Comparison of ENCODE assay signal across 21 cellular contexts in genomic region chr20:17633850-17634500, GRCh38. TPM values are rescaled to one million over a fixed set of nuclear protein-coding genes. Genes with fewer than 3 reads are reported as not detected.
A peak's percentile ranks its signal among the peaks of the same experiment; 100 is the strongest.
DNase-seq lines count a peak whose midpoint lies in the region; ATAC-seq and TF ChIP-seq lines count a peak whose summit lies in the region.
"Had no signal": no experiment of that assay in that cellular context is flagged by ENCODE, and none has a peak within 500 bp of the region (broad histone marks: within the 10 kb centered on the region; RNA-seq: fewer than 3 reads in every experiment).

No MANE protein-coding gene starts in this region.

- 69% methylated on average over 18 of the region's 18 CpGs for WGBS in right cardiac atrium
- 68 to 78% (median 72%) methylated on average over 13 to 18 of the region's 18 CpGs for WGBS in stomach, 5 donors
- WGBS in trophoblast cell (ENCODE audit: extremely low coverage, insufficient coverage, insufficient read length): no CpG with 5 or more reads among the region's 18 CpGs

- no peaks in the 10 kb centered on the region for H3K79me2 ChIP-seq in trophoblast cell (ENCODE audit: control insufficient read depth, insufficient read depth, low read length, poor library complexity)

- TF ChIP-seq CTCF in AG04450 (IDR thresholded peaks at IDR 0.05; ENCODE audit: low read depth, low read length): no peak
- TF ChIP-seq CTCF in RWPE1 (conservative IDR thresholded peaks at IDR 0.05; ENCODE audit: low read depth): no peak
- no peak for TF ChIP-seq CTCF in stomach (IDR thresholded peaks at IDR 0.05)

- H3K18ac ChIP-seq in trophoblast cell (ENCODE audit: low read length): no peak overlapping the region

- peaks cover 73 to 100% (median 100%) of the 10 kb centered on the region in 4 donors for H3K36me3 ChIP-seq in stomach
- H3K36me3 ChIP-seq in trophoblast cell (ENCODE audit: control insufficient read depth in 1 of 2, insufficient read depth in 2 of 2, low read length in 2 of 2): peaks cover 91 to 98% of the 10 kb centered on the region in 2 experiments

- no peak overlapping the region for H4K8ac ChIP-seq in trophoblast cell (ENCODE audit: low read depth, low read length)

- TF ChIP-seq EP300 in stomach (IDR thresholded peaks at IDR 0.05): no peak

- H3K9ac ChIP-seq in trophoblast cell (ENCODE audit: low read length): no peak overlapping the region

- no peak overlapping the region for H3K4me2 ChIP-seq in trophoblast cell (ENCODE audit: low read length)
- H3K4me2 ChIP-seq: hepatocyte had no signal

- intact Hi-C loops in right cardiac atrium (cut with DNase I): no loop called here
- intact Hi-C loops in stomach (cut with DNase I; ENCODE audit: low total_unique reads): no loop called here
- intact Hi-C loops in posterior cingulate gyrus (cut with DNase I): no loop called here

- H2BK120ac ChIP-seq in trophoblast cell (ENCODE audit: insufficient read depth, low read length, poor library complexity): no peak overlapping the region

- H2BK5ac ChIP-seq in trophoblast cell (ENCODE audit: low read depth, low read length, poor library complexity): no peak overlapping the region

- H3K79me1 ChIP-seq in trophoblast cell (ENCODE audit: low read length): no peaks in the 10 kb centered on the region

- no peaks in the 10 kb centered on the region for H3K27me3 ChIP-seq in AG04450 (ENCODE audit: control insufficient read depth, insufficient read depth, low read length)
- H3K27me3 ChIP-seq in right cardiac atrium (ENCODE audit: control insufficient read depth, insufficient read depth): no peaks in the 10 kb centered on the region
- H3K27me3 ChIP-seq in stomach: no peaks in the 10 kb centered on the region
- no peaks in the 10 kb centered on the region for H3K27me3 ChIP-seq in trophoblast cell (ENCODE audit: insufficient read depth, low read length)
- H3K27me3 ChIP-seq: hepatocyte, pancreas had no signal

- DNase-seq in AG04450 (ENCODE audit: low read depth, low spot score): no peak
- DNase-seq in RWPE1 (ENCODE audit: low spot score): no peak
- peak in 2 of 3 donors; percentile 15 to 67 for DNase-seq in right cardiac atrium
- DNase-seq in stomach: no peak
- DNase-seq in posterior cingulate gyrus: no peak
- no peak for DNase-seq in trophoblast cell
- no peak for DNase-seq in HCEC 1CT
- DNase-seq: ACHN; activated CD4-positive, alpha-beta T cell treated with anti-CD3 and anti-CD28 coated beads for 1 hour; activated T-cell treated with anti-CD3 and anti-CD28 coated beads, Interleukin-2, amount 50 U/mL, for 48 hours; CD4-positive, CD25-positive, alpha-beta regulatory T cell; KG1; mesenchymal stem cell; NCI-H1694; SHP77 treated with DMSO at 0.1 percent for 48 hours; small intestine; stimulated activated CD4-positive, alpha-beta T cell treated with anti-CD3 and anti-CD28 coated beads, Interleukin-4, amount 100 ng/mL, for 24 hours; stimulated activated naive CD8-positive, alpha-beta T cell treated with anti-CD3 and anti-CD28 coated beads, Interleukin-15, amount 100 ng/mL, for 72 hours had no signal

- H3K4ac ChIP-seq in trophoblast cell (ENCODE audit: low read depth, low read length): no peak overlapping the region

- POLR2A ChIA-PET in AG04450 (lab: Yijun Ruan, JAX) (interaction anchor here (0.6 to 0.8 kb wide), 2 partner anchors 48 to 323 kb away, joined by 3 to 5 read pairs; partner anchors contain the start of gene RRBP1), RWPE1 (lab: Yijun Ruan, JAX; ENCODE audit: low non-redundant PET) (no interaction called here)

- H3K4me1 ChIP-seq in right cardiac atrium (ENCODE audit: control insufficient read depth, insufficient read depth, low read length): peaks cover 8% of the 10 kb centered on the region
- peaks cover 16 to 56% (median 47%) of the 10 kb centered on the region in 4 donors for H3K4me1 ChIP-seq in stomach
- no peaks in the 10 kb centered on the region for H3K4me1 ChIP-seq in trophoblast cell (ENCODE audit: control insufficient read depth in 1 of 2, insufficient read depth in 2 of 2, low read length in 2 of 2)
- H3K4me1 ChIP-seq: pancreas had no signal

- no peak overlapping the region for H3K4me3 ChIP-seq in AG04450 (ENCODE audit: low read depth, low read length)
- H3K4me3 ChIP-seq in right cardiac atrium (ENCODE audit: low read length): no peak overlapping the region
- H3K4me3 ChIP-seq in stomach: no peak overlapping the region
- no peak overlapping the region for H3K4me3 ChIP-seq in trophoblast cell (ENCODE audit: low read depth, low read length)
- H3K4me3 ChIP-seq: hepatocyte, pancreas had no signal

- H3K14ac ChIP-seq in trophoblast cell (ENCODE audit: low read length): no peak overlapping the region

- H3K23ac ChIP-seq in trophoblast cell (ENCODE audit: low read length): no peak overlapping the region

- ATAC-seq in right cardiac atrium (no peak), GM21360 (IDR thresholded peaks at IDR 0.05; ENCODE audit: unreplicated experiment) (no peak)
- ATAC-seq: stimulated activated naive CD8-positive, alpha-beta T cell treated with anti-CD3 and anti-CD28 coated beads, Interleukin-15, amount 100 ng/mL, for 72 hours had no signal

- no peak overlapping the region for H4K12ac ChIP-seq in trophoblast cell (ENCODE audit: low read depth, low read length)

- TF ChIP-seq POLR2A in stomach (IDR thresholded peaks at IDR 0.05): no peak

- H3K9me3 ChIP-seq in AG04450 (ENCODE audit: control insufficient read depth, insufficient read depth, low read length) (no peaks in the 10 kb centered on the region), right cardiac atrium (ENCODE audit: control insufficient read depth, low read length) (no peaks in the 10 kb centered on the region), stomach (no peaks in the 10 kb centered on the region), trophoblast cell (ENCODE audit: insufficient read depth, low read depth, low read length) (no peaks in the 10 kb centered on the region)
- H3K9me3 ChIP-seq: pancreas had no signal

- H2AK5ac ChIP-seq in trophoblast cell (ENCODE audit: low read length): no peak overlapping the region

- peak overlapping the region; percentile 21 for H3K27ac ChIP-seq in AG04450 (ENCODE audit: low read depth, low read length)
- H3K27ac ChIP-seq in RWPE1: peak overlapping the region; percentile 21
- no peak overlapping the region for H3K27ac ChIP-seq in right cardiac atrium (ENCODE audit: low read length)
- peak overlapping the region in 4 of 5 donors; percentile 43 to 76 (median 55) for H3K27ac ChIP-seq in stomach
- no peak overlapping the region for H3K27ac ChIP-seq in trophoblast cell (ENCODE audit: low read depth, low read length)
- H3K27ac ChIP-seq: hepatocyte had no signal

- H2BK12ac ChIP-seq in trophoblast cell (ENCODE audit: low read length): no peak overlapping the region

- CTCF ChIA-PET in AG04450 (lab: Charles Lee): interaction anchor here (1.0 to 1.1 kb wide), 2 partner anchors 129 to 264 kb away, joined by 3 read pairs; no protein-coding TSS in a partner anchor
- CTCF ChIA-PET in RWPE1 (lab: Yijun Ruan, JAX): no interaction called here

- no peak overlapping the region for H2AFZ ChIP-seq in trophoblast cell (ENCODE audit: insufficient read depth, low read length, poor library complexity)
- H2AFZ ChIP-seq: hepatocyte had no signal

- H4K91ac ChIP-seq in trophoblast cell (ENCODE audit: low read depth, low read length): no peak overlapping the region

RNA-seq across cellular contexts. Expression of gene RRBP1, which starts 48.1 kb away (rescaled TPM):
- polyA plus RNA-seq in AG04450 (2011; rRNA removed): 151 and 153 TPM in 2 replicates
- 115 and 130 TPM in 2 replicates for polyA minus RNA-seq in AG04450 (2011; rRNA and poly(A)+ RNA removed)
- total RNA-seq in right cardiac atrium: 100 to 1,000 TPM in 1 of 4 donors, 10 to 100 TPM in 3; 49.8 to 120 (median 57.1) TPM
- polyA plus RNA-seq in right cardiac atrium: 38.2 TPM
- total RNA-seq in stomach: 100 to 1,000 TPM; 125 to 456 (median 251) TPM
- 10 to 100 TPM; 34.4 to 79.6 (median 74.6) TPM for polyA plus RNA-seq in stomach
- 231 and 244 TPM in 2 replicates for polyA plus RNA-seq in trophoblast cell (2013)

Comparison
In these comparisons a context has a peak if more than half of its experiments do, and no peak if none do; other contexts are left out.
1. DNase-seq: peak in right cardiac atrium (2 of 3); none in AG04450 (single experiment), RWPE1 (single experiment), stomach (single experiment), posterior cingulate gyrus (0 of 10), trophoblast cell (0 of 2) and HCEC 1CT (single experiment).
2. H3K27ac ChIP-seq: peak in AG04450 (single experiment), RWPE1 (single experiment) and stomach (4 of 5); none in right cardiac atrium (single experiment) and trophoblast cell (single experiment).